Comparison of ENCODE assay signal across 8 cellular contexts in the genomic region with DNA sequence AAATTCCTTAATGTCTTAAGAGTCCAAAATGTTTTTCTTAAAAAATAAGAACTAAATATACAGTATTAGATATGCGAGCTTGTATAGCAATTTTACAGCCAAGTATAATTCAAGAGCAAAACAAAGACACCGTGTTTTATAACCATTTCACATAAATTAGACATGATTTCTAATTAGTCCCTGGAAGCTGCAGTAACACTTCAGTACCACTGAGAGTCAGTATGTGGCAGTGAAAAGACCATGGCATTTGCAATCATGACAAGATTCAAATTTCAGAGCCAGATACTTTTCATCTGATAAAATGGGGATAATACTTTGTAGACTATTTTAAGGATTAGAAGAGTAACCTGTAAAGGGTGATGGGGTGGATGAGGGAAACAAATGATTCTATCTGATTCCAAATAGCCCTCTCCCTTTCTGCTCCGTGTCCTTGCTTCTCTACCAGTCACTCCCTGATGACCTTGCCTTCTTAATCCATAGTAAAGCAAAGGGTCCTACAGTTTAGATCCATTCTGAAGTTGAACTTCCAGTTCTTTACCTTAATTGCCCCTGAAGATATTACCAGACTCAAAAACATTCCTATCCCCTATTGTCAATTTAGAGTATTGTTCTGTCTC.
DNase-seq lines count a peak whose midpoint lies in the region; ATAC-seq and TF ChIP-seq lines count a peak whose summit lies in the region.

No MANE protein-coding gene starts in this region.

- ATAC-seq in GM19351 (IDR thresholded peaks at IDR 0.05; ENCODE audit: unreplicated experiment) = peak; percentile 89
- ATAC-seq in GM19324 (IDR thresholded peaks at IDR 0.05; ENCODE audit: low FRiP score, unreplicated experiment) = no peak

- no peaks in the 10 kb centered on the region for H4K20me1 ChIP-seq in fibroblast of lung (ENCODE audit: control insufficient read depth, extremely low read depth, insufficient read depth, low read length)

- no peak overlapping the region for H3K4me3 ChIP-seq in fibroblast of lung (replicated peaks in 1 of 4; ENCODE audit: control extremely low read depth in 1 of 4, insufficient read depth in 1 of 4, low read depth in 3 of 4, low read length in 4 of 4)

- DNase-seq in DMS153 (lab: John Stamatoyannopoulos, UW) (peak; percentile 36), HT-29 (ENCODE audit: low spot score) (peak; percentile 25), SHP77 treated with DMSO at 0.1 percent for 48 hours (lab: John Stamatoyannopoulos, UW) (peak; percentile 19), fibroblast of lung (ENCODE audit: low read depth in 2 of 2) (peak; percentile 43 to 69), osteocyte (ENCODE audit: extremely low spot score, unreplicated experiment) (no peak), SKM-1 treated with dmso at 0.1 percent for 144 hours (lab: John Stamatoyannopoulos, UW; ENCODE audit: unreplicated experiment) (no peak)

- no peak overlapping the region for H3K9ac ChIP-seq in fibroblast of lung (ENCODE audit: insufficient read depth, low read length)

- no peaks in the 10 kb centered on the region for H3K27me3 Mint-ChIP-seq in osteocyte (ENCODE audit: unreplicated experiment)

- TF ChIP-seq CTCF in fibroblast of lung (conservative IDR thresholded peaks at IDR 0.05 in 1 of 2, IDR thresholded peaks at IDR 0.05 in 1 of 2; ENCODE audit: low read depth in 1 of 2, low read length in 2 of 2) (peak; percentile 87 to 89), osteocyte (IDR thresholded peaks at IDR 0.05) (peak; percentile 76)

- H3K27me3 ChIP-seq in fibroblast of lung (ENCODE audit: control insufficient read depth, insufficient read depth, low read length) = no peaks in the 10 kb centered on the region

- no peaks in the 10 kb centered on the region for H3K79me2 ChIP-seq in fibroblast of lung (ENCODE audit: control insufficient read depth, insufficient read depth, low read length)

- no peaks in the 10 kb centered on the region for H3K9me3 Mint-ChIP-seq in osteocyte (ENCODE audit: unreplicated experiment)

- H3K36me3 Mint-ChIP-seq in osteocyte (ENCODE audit: unreplicated experiment) = no peaks in the 10 kb centered on the region

- no peaks in the 10 kb centered on the region for H3K4me1 ChIP-seq in fibroblast of lung (ENCODE audit: control insufficient read depth, extremely low read depth, insufficient read depth, low read length)

- H3K36me3 ChIP-seq in fibroblast of lung (ENCODE audit: control insufficient read depth, insufficient read depth, low read length) = no peaks in the 10 kb centered on the region

- H3K27ac Mint-ChIP-seq in osteocyte (ENCODE audit: unreplicated experiment) = no peak overlapping the region

- H3K4me3 Mint-ChIP-seq in osteocyte (ENCODE audit: unreplicated experiment) = no peak overlapping the region

- H2AFZ ChIP-seq in fibroblast of lung (ENCODE audit: low read length) = no peak overlapping the region

- H3K9me3 ChIP-seq in fibroblast of lung (ENCODE audit: control insufficient read depth, insufficient read depth, low read depth, low read length) = no peaks in the 10 kb centered on the region

- no peaks in the 10 kb centered on the region for H3K4me1 Mint-ChIP-seq in osteocyte (ENCODE audit: unreplicated experiment)

- H3K4me2 ChIP-seq in fibroblast of lung (ENCODE audit: extremely low read depth, insufficient read depth, low read length) = no peak overlapping the region

- no peak overlapping the region for H3K27ac ChIP-seq in fibroblast of lung (ENCODE audit: insufficient read depth, low read length)

Comparison
In these comparisons a context has a peak if more than half of its experiments do, and no peak if none do; other contexts are left out.
1. DNase-seq: peak in DMS153 (single experiment), HT-29 (single experiment), SHP77 treated with DMSO at 0.1 percent for 48 hours (single experiment) and fibroblast of lung (2 of 2); none in osteocyte (single experiment) and SKM-1 treated with dmso at 0.1 percent for 144 hours (single experiment).